1 cellular context compared by ENCODE assay signal in the genomic region with DNA sequence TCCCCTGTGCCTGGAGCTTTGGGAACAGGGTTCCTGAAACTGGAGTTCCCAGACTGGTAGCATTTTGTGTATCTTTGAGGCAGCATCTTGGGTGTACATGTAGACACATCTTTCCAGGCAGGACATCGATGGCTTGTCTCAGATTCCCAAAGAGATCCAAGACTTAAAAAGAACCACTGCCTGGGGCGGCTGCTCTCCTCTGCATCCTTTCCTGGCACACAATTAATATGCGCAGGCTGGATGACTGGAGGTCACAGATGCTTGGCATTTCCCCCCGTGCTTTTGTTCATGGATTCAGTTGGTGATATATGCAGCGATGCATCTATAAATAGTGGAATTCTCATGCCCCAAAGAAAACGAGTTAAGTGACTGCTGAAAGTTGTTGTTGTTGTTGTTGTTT.
TF ChIP-seq lines count a peak whose summit lies in the region.

No MANE protein-coding gene starts in this region.

TF ChIP-seq in GM23338, 12 proteins besides CTCF, POLR2A, EP300 and RAD21 (continued from another document):
- TF ChIP-seq EZH2 (IDR thresholded peaks at IDR 0.05; ENCODE audit: low read depth, unreplicated experiment) = no peak
- no peak for TF ChIP-seq POLR2AphosphoS5 (IDR thresholded peaks at IDR 0.05; ENCODE audit: low read depth)
- no peak for TF ChIP-seq ZNF331 (CRISPR knock-in tag; IDR thresholded peaks at IDR 0.05; ENCODE audit: low read depth)
- no peak for TF ChIP-seq ZNF114 (CRISPR knock-in tag; IDR thresholded peaks at IDR 0.05)
